Comparison of ENCODE assay signal across 28 cellular contexts in genomic region chr21:38790961-38791360, GRCh38. TPM values are rescaled to one million over a fixed set of nuclear protein-coding genes. Genes with fewer than 3 reads are reported as not detected.
A peak's percentile ranks its signal among the peaks of the same experiment; 100 is the strongest.
DNase-seq lines count a peak whose midpoint lies in the region; ATAC-seq, FAIRE-seq and TF ChIP-seq lines count a peak whose summit lies in the region.
"Had no signal": no experiment of that assay in that cellular context is flagged by ENCODE, and none has a peak within 500 bp of the region (broad histone marks: within the 10 kb centered on the region; RNA-seq: fewer than 3 reads in every experiment).

No MANE protein-coding gene starts in this region.

- ATAC-seq in K562 (no peak), left colon (peak; percentile 16), HG03521 (IDR thresholded peaks at IDR 0.05; ENCODE audit: unreplicated experiment) (no peak), HG03135 (IDR thresholded peaks at IDR 0.05; ENCODE audit: unreplicated experiment) (no peak)
- ATAC-seq: GM23338 had no signal

- H3K9me3 ChIP-seq in K562 (replicated peaks; ENCODE audit: control insufficient read depth, insufficient read depth, low read depth, low read length) = no peaks in the 10 kb centered on the region
- H3K9me3 ChIP-seq: Peyer's patch had no signal

- intact Hi-C loops in K562 (cut with micrococcal nuclease) = no loop called here
- intact Hi-C loops in left colon (cut with DNase I, micrococcal nuclease) = no loop called here

- no peak overlapping the region for H3K4me2 ChIP-seq in K562 (ENCODE audit: insufficient read depth, low read length)
- H3K4me2 ChIP-seq: GM23338, KMS-11 had no signal

- FAIRE-seq in K562 (lab: Jason Lieb, UNC) = peak; percentile 37

- POLR2A ChIA-PET in K562 (lab: Yijun Ruan, JAX) = no interaction called here

- H3K9me1 ChIP-seq in K562 (ENCODE audit: control insufficient read depth, insufficient read depth, low read length) = no peaks in the 10 kb centered on the region

- no peak overlapping the region for H3K4me3 ChIP-seq in K562
- H3K4me3 ChIP-seq: GM23338, Peyer's patch had no signal

- in situ Hi-C loops in K562 (cut with MboI) = no loop called here

- no peak overlapping the region for H2AFZ ChIP-seq in K562 (ENCODE audit: low read depth, low read length)
- H2AFZ ChIP-seq: GM23338 had no signal

- no peak overlapping the region for H3K27ac Mint-ChIP-seq in T-helper 2 cell treated with Interferon-gamma antibody and Interleukin-4, amounts not matched to agents 5 μg/mL and 100 μg/mL, for 36 hours
- H3K27ac Mint-ChIP-seq: B cell, GM23338, H9 had no signal

- CTCF ChIA-PET in K562 (lab: Yijun Ruan, JAX; ENCODE audit: low intra/inter-chr PET ratio) = no interaction called here

- no peak for TF ChIP-seq CTCF in K562 (IDR thresholded peaks at IDR 0.05 in 2 of 3, conservative IDR thresholded peaks at IDR 0.05 in 1 of 3; ENCODE audit: insufficient read depth in 2 of 3, low read depth in 1 of 3, low read length in 3 of 3)

- no peaks in the 10 kb centered on the region for H3K36me3 ChIP-seq in K562 (ENCODE audit: control insufficient read depth, insufficient read depth, low read length)
- H3K36me3 ChIP-seq: Peyer's patch had no signal

- no peaks in the 10 kb centered on the region for H4K20me1 ChIP-seq in K562 (replicated peaks; ENCODE audit: control insufficient read depth, insufficient read depth, low read length)

- H3K9me3 Mint-ChIP-seq in T-helper 2 cell treated with Interferon-gamma antibody and Interleukin-4, amounts not matched to agents 5 μg/mL and 100 μg/mL, for 36 hours = no peaks in the 10 kb centered on the region
- H3K9me3 Mint-ChIP-seq: GM23338, H9 had no signal

- peaks cover 10% of the 10 kb centered on the region for H3K4me1 Mint-ChIP-seq in T-helper 2 cell treated with Interferon-gamma antibody and Interleukin-4, amounts not matched to agents 5 μg/mL and 100 μg/mL, for 36 hours (ENCODE audit: low read depth)

- no peak overlapping the region for H3K27ac ChIP-seq in K562 (ENCODE audit: extremely low read depth, low read depth, low read length)
- H3K27ac ChIP-seq: 22Rv1, KMS-11 had no signal

- H3K36me3 Mint-ChIP-seq in T-helper 2 cell treated with Interferon-gamma antibody and Interleukin-4, amounts not matched to agents 5 μg/mL and 100 μg/mL, for 36 hours (ENCODE audit: low read depth) = no peaks in the 10 kb centered on the region
- H3K36me3 Mint-ChIP-seq: CD4-positive, CD25-positive, alpha-beta regulatory T cell had no signal

- H3K4me1 ChIP-seq in K562 (replicated peaks in 1 of 2; ENCODE audit: control insufficient read depth in 2 of 2, insufficient read depth in 2 of 2, low read length in 2 of 2) = peaks cover 12 to 23% of the 10 kb centered on the region in 2 experiments; a peak in 4 of 5 replicates

- WGBS in K562 (ENCODE audit: insufficient coverage, low coverage, missing lambda C conversion rate) = 38% methylated on average over 4 of the region's 4 CpGs

- no peak for TF ChIP-seq RAD21 in K562 (CRISPR knock-in tag; conservative IDR thresholded peaks at IDR 0.05 in 1 of 2, IDR thresholded peaks at IDR 0.05 in 1 of 2)

- no peaks in the 10 kb centered on the region for H3K79me2 ChIP-seq in K562 (ENCODE audit: control insufficient read depth, insufficient read depth, low read length)

- peak overlapping the region; percentile 4 for H3K4me3 Mint-ChIP-seq in T-helper 2 cell treated with Interferon-gamma antibody and Interleukin-4, amounts not matched to agents 5 μg/mL and 100 μg/mL, for 36 hours
- H3K4me3 Mint-ChIP-seq: B cell; CD4-positive, CD25-positive, alpha-beta regulatory T cell; GM23338; H9 had no signal

- no peaks in the 10 kb centered on the region for H3K27me3 Mint-ChIP-seq in T-helper 2 cell treated with Interferon-gamma antibody and Interleukin-4, amounts not matched to agents 5 μg/mL and 100 μg/mL, for 36 hours (ENCODE audit: low read depth)
- H3K27me3 Mint-ChIP-seq: CD4-positive, CD25-positive, alpha-beta regulatory T cell had no signal

- H3K9ac ChIP-seq in K562 (ENCODE audit: insufficient read depth in 1 of 2, low read depth in 2 of 2, low read length in 2 of 2) = no peak overlapping the region
- H3K9ac ChIP-seq: KMS-11 had no signal

- no TSS peak for BruUV-seq in K562 (replicated peaks; lab: Mats Ljungman, UMichigan)

- H3K27me3 ChIP-seq in K562 (ENCODE audit: control insufficient read depth in 2 of 2, insufficient read depth in 2 of 2, low read length in 2 of 2) = no peaks in the 10 kb centered on the region
- H3K27me3 ChIP-seq: Peyer's patch had no signal

- TF ChIP-seq POLR2A in K562 (conservative IDR thresholded peaks at IDR 0.05) = no peak

- DNase-seq in T-helper 2 cell treated with Interferon-gamma antibody and Interleukin-4, amounts not matched to agents 5 μg/mL and 100 μg/mL, for 36 hours (ENCODE audit: low spot score) = no peak
- no peak for DNase-seq in T-helper 2 cell
- peak; percentile 52 for DNase-seq in EH (ENCODE audit: low read depth)
- DNase-seq in K562 (ENCODE audit: extremely low read depth in 1 of 4, low spot score in 3 of 4) = no peak
- no peak for DNase-seq in left colon
- DNase-seq in CD1c-positive myeloid dendritic cell (ENCODE audit: extremely low spot score) = no peak
- DNase-seq: CD4-positive, CD25-positive, alpha-beta regulatory T cell; DMS153; DND-41; H9; IMR-90; MM.1S; NCI-H1092; NCI-H1436; NCI-H187; NCI-H2081 treated with DMSO at 0.1 percent for 48 hours; NCI-H2171; NCI-H226; NCI-H510A; NCI-H69; Peyer's patch; SHP77 treated with DMSO at 0.1 percent for 48 hours had no signal

- no peak for TF ChIP-seq EP300 in K562 (IDR thresholded peaks at IDR 0.05; ENCODE audit: low read length)

TF ChIP-seq in K562, 482 proteins besides CTCF, POLR2A, EP300 and RAD21:
- TF ChIP-seq KDM5B (IDR thresholded peaks at IDR 0.05; ENCODE audit: insufficient replicate concordance, low read depth, low read length) = no peak

RNA-seq across cellular contexts. Expression of gene ETS2, which starts 14.8 kb away (rescaled TPM):
- total RNA-seq in K562 (2011; cell fraction: chromatin; rRNA removed; ENCODE audit: low replicate concordance) = 11.0 and 16.7 TPM in 2 replicates
- 10.9 and 16.3 TPM in 2 replicates for total RNA-seq in K562 (2011; cell fraction: nucleolus; rRNA removed)
- 9.7 and 11.9 TPM in 2 replicates for total RNA-seq in K562 (2011; cell fraction: nucleoplasm; rRNA removed)
- total RNA-seq in K562 (2014; rRNA removed) (12.2 and 13.1 TPM in 2 replicates), K562 (2014; rRNA removed; fragmentation: Illumina TruSeq; extraction: Trizol) (11.2 and 11.5 TPM in 2 replicates), K562 (2015; rRNA removed; fragmentation: Illumina TruSeq; extraction: Trizol) (14.0 and 15.4 TPM in 2 replicates), K562 (2021) (24.4 and 26.2 TPM in 2 replicates), left colon (100 to 1,000 TPM; 158 to 274 TPM)
- polyA plus RNA-seq in K562 (2011; rRNA removed) (8.7 and 10.5 TPM in 2 replicates), K562 (2014; fragmentation: Illumina TruSeq; extraction: Trizol) (17.9 and 24.2 TPM in 2 replicates), K562 (2014; fragmentation: Nextera tagmentation; extraction: Ambion mirVana) (1 to 10 TPM; 1.7 to 2.2 TPM), K562 (2014; rRNA removed) (12.8 and 13.7 TPM in 2 replicates)
- polyA plus RNA-seq in K562 (2011; cell fraction: cytosol; rRNA removed) = 5.4 and 6.5 TPM in 2 replicates
- polyA plus RNA-seq in K562 (2011; cell fraction: nucleus; rRNA removed) = 17.0 and 22.9 TPM in 2 replicates
- polyA plus RNA-seq in K562 (2012) = 12.5 and 19.4 TPM in 2 replicates
- polyA minus RNA-seq in K562 (2011; rRNA and poly(A)+ RNA removed) = 6.7 and 7.2 TPM in 2 replicates
- polyA minus RNA-seq in K562 (2011; cell fraction: cytosol; rRNA and poly(A)+ RNA removed) = 7.4 and 11.6 TPM in 2 replicates
- polyA minus RNA-seq in K562 (2011; cell fraction: nucleus; rRNA and poly(A)+ RNA removed) = 9.2 and 9.9 TPM in 2 replicates

Comparison
In these comparisons a context has a peak if more than half of its experiments do, and no peak if none do; other contexts are left out.
1. RNA of gene ETS2, which starts 14.8 kb away (total RNA-seq): 158 to 274 TPM in left colon; 9.7 to 26.2 TPM in K562; every median in the first group is over 4 times any median in the second.